In the genomic region with DNA sequence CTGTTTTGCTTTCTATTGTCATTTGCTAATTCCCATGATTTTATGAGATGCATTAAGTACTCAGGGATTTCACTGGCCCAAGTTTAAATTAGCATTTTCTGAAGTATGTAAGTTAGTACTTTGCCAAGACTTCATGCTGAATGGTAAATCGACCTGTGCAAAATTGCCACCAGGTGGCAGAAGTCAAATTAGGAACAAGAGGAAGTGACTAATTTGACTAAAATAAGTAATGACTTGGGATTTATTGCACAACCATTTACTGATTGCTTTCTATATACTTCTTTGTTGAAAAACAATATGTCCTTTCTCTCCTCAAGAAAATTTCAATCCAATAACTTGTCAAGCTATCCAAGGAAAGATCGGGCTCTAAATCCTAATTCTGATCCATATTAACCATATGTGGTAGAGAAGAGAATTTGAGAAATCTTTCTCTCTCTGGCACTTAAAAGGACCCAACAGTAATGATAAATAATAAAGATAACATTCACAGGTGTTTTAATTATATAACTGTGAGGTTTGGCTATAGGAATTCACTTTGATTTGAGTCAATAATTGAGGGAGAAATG, we compare ENCODE assay signal across 8 cellular contexts.
A peak's percentile ranks its signal among the peaks of the same experiment; 100 is the strongest.
DNase-seq lines count a peak whose midpoint lies in the region; ATAC-seq, FAIRE-seq and TF ChIP-seq lines count a peak whose summit lies in the region.

No MANE protein-coding gene starts in this region.

- H3K9me3 ChIP-seq in keratinocyte (ENCODE audit: control insufficient read depth, low read depth, low read length) (no peaks in the 10 kb centered on the region), osteoblast (ENCODE audit: low read depth, low read length) (no peaks in the 10 kb centered on the region)
- H3K9me3 ChIP-seq in CD8-positive, alpha-beta memory T cell (ENCODE audit: low read length): no peaks in the 10 kb centered on the region

- no peak overlapping the region for H3K4me2 ChIP-seq in keratinocyte (ENCODE audit: control insufficient read depth, extremely low read depth, insufficient read depth, low read depth, low read length)
- no peak overlapping the region for H3K4me2 ChIP-seq in osteoblast (ENCODE audit: insufficient read depth, low read length)

- no peaks in the 10 kb centered on the region for H4K20me1 ChIP-seq in keratinocyte (ENCODE audit: control insufficient read depth, extremely low read depth, insufficient read depth, low read length)
- no peaks in the 10 kb centered on the region for H4K20me1 ChIP-seq in osteoblast (ENCODE audit: insufficient read depth, low read length)

- CTCF ChIA-PET in CD8-positive, alpha-beta memory T cell (lab: Charles Lee): no interaction called here

- H3K36me3 ChIP-seq in keratinocyte (ENCODE audit: control insufficient read depth in 2 of 2, extremely low read depth in 1 of 2, insufficient read depth in 2 of 2, low read length in 2 of 2) (no peaks in the 10 kb centered on the region), osteoblast (ENCODE audit: insufficient read depth, low read length) (no peaks in the 10 kb centered on the region)
- H3K36me3 ChIP-seq in CD8-positive, alpha-beta memory T cell (ENCODE audit: insufficient read depth, low read length): no peaks in the 10 kb centered on the region

- H3K27ac Mint-ChIP-seq in CD8-positive, alpha-beta memory T cell: no peak overlapping the region

- H3K4me3 Mint-ChIP-seq in CD8-positive, alpha-beta memory T cell: no peak overlapping the region

- dilution Hi-C loops in keratinocyte (cut with MboI; ENCODE audit: extremely low pct_ligation_motif_present, low sequenced_read_pairs): no loop called here

- peak; percentile 19 for DNase-seq in G401 (ENCODE audit: low spot score)
- DNase-seq in GM20000 (ENCODE audit: low spot score): no peak
- DNase-seq in NAMALWA (ENCODE audit: low spot score): peak; percentile 70
- peak; percentile 17 to 36 for DNase-seq in activated CD4-positive, alpha-beta T cell treated with anti-CD3 and anti-CD28 coated beads, Interleukin-2, amount 50 U/mL, for 48 hours
- peak; percentile 41 for DNase-seq in keratinocyte (ENCODE audit: low read depth, low spot score)
- no peak for DNase-seq in CD8-positive, alpha-beta memory T cell
- no peak for DNase-seq in osteoblast (ENCODE audit: insufficient read length, low spot score, missing footprints)

- no peak overlapping the region for H3K9ac ChIP-seq in keratinocyte (ENCODE audit: control insufficient read depth, extremely low read depth, insufficient read depth, low read length)

- H3K9me1 ChIP-seq in keratinocyte (ENCODE audit: control insufficient read depth, extremely low read depth, insufficient read depth, low read length): no peaks in the 10 kb centered on the region

- H3K4me1 ChIP-seq in keratinocyte (ENCODE audit: control insufficient read depth, extremely low read depth, insufficient read depth, low read length) (peaks cover 8% of the 10 kb centered on the region), osteoblast (ENCODE audit: insufficient read depth, low read length) (no peaks in the 10 kb centered on the region)
- no peaks in the 10 kb centered on the region for H3K4me1 ChIP-seq in CD8-positive, alpha-beta memory T cell (ENCODE audit: insufficient read depth, low read length)

- H3K9me3 Mint-ChIP-seq in CD8-positive, alpha-beta memory T cell: peaks cover 0 to 2% (median 0%) of the 10 kb centered on the region in 5 donors

- H3K27me3 Mint-ChIP-seq in CD8-positive, alpha-beta memory T cell: no peaks in the 10 kb centered on the region

- H3K27ac ChIP-seq in keratinocyte (ENCODE audit: control insufficient read depth, insufficient read depth, low read length) (no peak overlapping the region), osteoblast (ENCODE audit: low read depth, low read length) (no peak overlapping the region)
- no peak overlapping the region for H3K27ac ChIP-seq in CD8-positive, alpha-beta memory T cell (ENCODE audit: low read depth, low read length)

- TF ChIP-seq CTCF in GM20000 (IDR thresholded peaks at IDR 0.05; ENCODE audit: extremely low read depth, missing control alignments): peak; percentile 14
- TF ChIP-seq CTCF in keratinocyte (optimal IDR thresholded peaks at IDR 0.05 in 1 of 3, IDR thresholded peaks at IDR 0.05 in 1 of 3, conservative IDR thresholded peaks at IDR 0.05 in 1 of 3; ENCODE audit: extremely low read depth in 1 of 3, insufficient read depth in 2 of 3, low read length in 3 of 3): peak in 2 of 3 experiments; percentile 58 to 62
- no peak for TF ChIP-seq CTCF in osteoblast (IDR thresholded peaks at IDR 0.05; ENCODE audit: extremely low read depth, low read depth, low read length)

- in situ Hi-C loops in G401 (cut with HindIII; ENCODE audit: low sequenced_read_pairs): no loop called here

- POLR2A ChIA-PET in CD8-positive, alpha-beta memory T cell (lab: Charles Lee): no interaction called here

- ATAC-seq in GM19324 (IDR thresholded peaks at IDR 0.05; ENCODE audit: low FRiP score, unreplicated experiment): no peak

- H3K27me3 ChIP-seq in keratinocyte (ENCODE audit: control insufficient read depth, extremely low read depth, insufficient read depth, low read length) (no peaks in the 10 kb centered on the region), osteoblast (ENCODE audit: insufficient read depth, low read length) (no peaks in the 10 kb centered on the region)
- no peaks in the 10 kb centered on the region for H3K27me3 ChIP-seq in CD8-positive, alpha-beta memory T cell (ENCODE audit: insufficient read depth, low read length, poor library complexity, severe bottlenecking)

- H3K36me3 Mint-ChIP-seq in CD8-positive, alpha-beta memory T cell: no peaks in the 10 kb centered on the region

- H3K4me1 Mint-ChIP-seq in CD8-positive, alpha-beta memory T cell: no peaks in the 10 kb centered on the region

- H2AFZ ChIP-seq in keratinocyte (ENCODE audit: control insufficient read depth, low read length) (no peak overlapping the region), osteoblast (ENCODE audit: low read length) (no peak overlapping the region)

- peak; percentile 66 for FAIRE-seq in keratinocyte (lab: Jason Lieb, UNC)

- H3K79me2 ChIP-seq in keratinocyte (ENCODE audit: control insufficient read depth, insufficient read depth, low read length) (no peaks in the 10 kb centered on the region), osteoblast (ENCODE audit: insufficient read depth, low read length) (no peaks in the 10 kb centered on the region)

- H3K4me3 ChIP-seq in keratinocyte (ENCODE audit: control insufficient read depth in 2 of 3, extremely low read depth in 1 of 3, insufficient read depth in 2 of 3, low read depth in 1 of 3, low read length in 3 of 3) (no peak overlapping the region), osteoblast (ENCODE audit: insufficient read depth, low read length) (no peak overlapping the region)
- H3K4me3 ChIP-seq in CD8-positive, alpha-beta memory T cell (ENCODE audit: low read length): no peak overlapping the region

Comparison
In these comparisons a context has a peak if more than half of its experiments do, and no peak if none do; other contexts are left out.
1. DNase-seq: peak in G401 (single experiment), NAMALWA (single experiment), activated CD4-positive, alpha-beta T cell treated with anti-CD3 and anti-CD28 coated beads, Interleukin-2, amount 50 U/mL, for 48 hours (2 of 2) and keratinocyte (single experiment); none in GM20000 (single experiment), CD8-positive, alpha-beta memory T cell (0 of 5) and osteoblast (single experiment).